Comparison of ENCODE assay signal across 2 cellular contexts in the genomic region with DNA sequence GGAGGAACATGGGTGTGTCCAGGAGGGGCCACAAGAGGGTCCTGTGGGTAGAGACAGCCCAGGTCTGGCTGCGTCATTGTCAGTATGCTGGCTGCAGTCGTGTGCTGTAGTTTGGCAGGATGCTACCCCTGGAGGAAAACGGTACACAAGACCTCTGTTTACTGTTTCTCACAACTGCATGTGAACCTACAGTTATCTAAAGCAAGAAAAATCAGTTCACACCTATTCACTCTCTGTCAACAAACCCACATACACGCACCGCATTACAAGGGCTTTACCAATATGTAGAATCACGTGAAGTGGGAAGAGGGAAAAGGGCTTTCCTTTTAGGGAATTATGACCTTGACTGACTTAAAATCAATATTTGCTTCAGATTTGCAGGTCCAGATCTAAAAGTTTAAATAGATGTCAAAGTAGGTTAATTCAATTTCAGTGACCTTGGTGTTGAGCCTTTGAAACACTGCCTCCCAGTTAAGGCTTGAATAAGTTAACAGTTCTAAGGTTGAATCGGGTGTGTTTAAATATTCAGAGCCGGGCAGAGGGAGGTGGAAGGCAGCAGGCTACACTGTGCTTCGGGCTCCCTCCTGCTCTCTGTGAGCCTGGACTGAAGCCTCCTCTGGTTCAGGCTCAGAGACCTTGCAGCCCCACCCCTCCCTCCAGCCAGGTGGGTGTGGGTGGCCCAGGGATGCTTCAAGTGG.
TF ChIP-seq lines count a peak whose summit lies in the region.

No MANE protein-coding gene starts in this region.

TF ChIP-seq in GM23338, 12 proteins besides CTCF, POLR2A, EP300 and RAD21:
- TF ChIP-seq, protein P1, sequence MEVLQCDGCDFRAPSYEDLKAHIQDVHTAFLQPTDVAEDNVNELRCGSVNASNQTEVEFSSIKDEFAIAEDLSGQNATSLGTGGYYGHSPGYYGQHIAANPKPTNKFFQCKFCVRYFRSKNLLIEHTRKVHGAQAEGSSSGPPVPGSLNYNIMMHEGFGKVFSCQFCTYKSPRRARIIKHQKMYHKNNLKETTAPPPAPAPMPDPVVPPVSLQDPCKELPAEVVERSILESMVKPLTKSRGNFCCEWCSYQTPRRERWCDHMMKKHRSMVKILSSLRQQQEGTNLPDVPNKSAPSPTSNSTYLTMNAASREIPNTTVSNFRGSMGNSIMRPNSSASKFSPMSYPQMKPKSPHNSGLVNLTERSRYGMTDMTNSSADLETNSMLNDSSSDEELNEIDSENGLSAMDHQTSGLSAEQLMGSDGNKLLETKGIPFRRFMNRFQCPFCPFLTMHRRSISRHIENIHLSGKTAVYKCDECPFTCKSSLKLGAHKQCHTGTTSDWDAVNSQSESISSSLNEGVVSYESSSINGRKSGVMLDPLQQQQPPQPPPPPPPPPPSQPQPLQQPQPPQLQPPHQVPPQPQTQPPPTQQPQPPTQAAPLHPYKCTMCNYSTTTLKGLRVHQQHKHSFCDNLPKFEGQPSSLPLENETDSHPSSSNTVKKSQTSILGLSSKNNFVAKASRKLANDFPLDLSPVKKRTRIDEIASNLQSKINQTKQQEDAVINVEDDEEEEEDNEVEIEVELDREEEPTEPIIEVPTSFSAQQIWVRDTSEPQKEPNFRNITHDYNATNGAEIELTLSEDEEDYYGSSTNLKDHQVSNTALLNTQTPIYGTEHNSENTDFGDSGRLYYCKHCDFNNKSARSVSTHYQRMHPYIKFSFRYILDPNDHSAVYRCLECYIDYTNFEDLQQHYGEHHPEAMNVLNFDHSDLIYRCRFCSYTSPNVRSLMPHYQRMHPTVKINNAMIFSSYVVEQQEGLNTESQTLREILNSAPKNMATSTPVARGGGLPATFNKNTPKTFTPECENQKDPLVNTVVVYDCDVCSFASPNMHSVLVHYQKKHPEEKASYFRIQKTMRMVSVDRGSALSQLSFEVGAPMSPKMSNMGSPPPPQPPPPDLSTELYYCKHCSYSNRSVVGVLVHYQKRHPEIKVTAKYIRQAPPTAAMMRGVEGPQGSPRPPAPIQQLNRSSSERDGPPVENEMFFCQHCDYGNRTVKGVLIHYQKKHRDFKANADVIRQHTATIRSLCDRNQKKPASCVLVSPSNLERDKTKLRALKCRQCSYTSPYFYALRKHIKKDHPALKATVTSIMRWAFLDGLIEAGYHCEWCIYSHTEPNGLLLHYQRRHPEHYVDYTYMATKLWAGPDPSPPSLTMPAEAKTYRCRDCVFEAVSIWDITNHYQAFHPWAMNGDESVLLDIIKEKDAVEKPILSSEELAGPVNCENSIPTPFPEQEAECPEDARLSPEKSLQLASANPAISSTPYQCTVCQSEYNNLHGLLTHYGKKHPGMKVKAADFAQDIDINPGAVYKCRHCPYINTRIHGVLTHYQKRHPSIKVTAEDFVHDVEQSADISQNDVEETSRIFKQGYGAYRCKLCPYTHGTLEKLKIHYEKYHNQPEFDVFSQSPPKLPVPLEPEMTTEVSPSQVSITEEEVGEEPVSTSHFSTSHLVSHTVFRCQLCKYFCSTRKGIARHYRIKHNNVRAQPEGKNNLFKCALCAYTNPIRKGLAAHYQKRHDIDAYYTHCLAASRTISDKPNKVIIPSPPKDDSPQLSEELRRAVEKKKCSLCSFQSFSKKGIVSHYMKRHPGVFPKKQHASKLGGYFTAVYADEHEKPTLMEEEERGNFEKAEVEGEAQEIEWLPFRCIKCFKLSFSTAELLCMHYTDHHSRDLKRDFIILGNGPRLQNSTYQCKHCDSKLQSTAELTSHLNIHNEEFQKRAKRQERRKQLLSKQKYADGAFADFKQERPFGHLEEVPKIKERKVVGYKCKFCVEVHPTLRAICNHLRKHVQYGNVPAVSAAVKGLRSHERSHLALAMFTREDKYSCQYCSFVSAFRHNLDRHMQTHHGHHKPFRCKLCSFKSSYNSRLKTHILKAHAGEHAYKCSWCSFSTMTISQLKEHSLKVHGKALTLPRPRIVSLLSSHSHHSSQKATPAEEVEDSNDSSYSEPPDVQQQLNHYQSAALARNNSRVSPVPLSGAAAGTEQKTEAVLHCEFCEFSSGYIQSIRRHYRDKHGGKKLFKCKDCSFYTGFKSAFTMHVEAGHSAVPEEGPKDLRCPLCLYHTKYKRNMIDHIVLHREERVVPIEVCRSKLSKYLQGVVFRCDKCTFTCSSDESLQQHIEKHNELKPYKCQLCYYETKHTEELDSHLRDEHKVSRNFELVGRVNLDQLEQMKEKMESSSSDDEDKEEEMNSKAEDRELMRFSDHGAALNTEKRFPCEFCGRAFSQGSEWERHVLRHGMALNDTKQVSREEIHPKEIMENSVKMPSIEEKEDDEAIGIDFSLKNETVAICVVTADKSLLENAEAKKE (CRISPR knock-in tag; IDR thresholded peaks at IDR 0.05), result no peak
- no peak for TF ChIP-seq STAT1 (IDR thresholded peaks at IDR 0.05; ENCODE audit: unreplicated experiment)
- TF ChIP-seq, protein P2, sequence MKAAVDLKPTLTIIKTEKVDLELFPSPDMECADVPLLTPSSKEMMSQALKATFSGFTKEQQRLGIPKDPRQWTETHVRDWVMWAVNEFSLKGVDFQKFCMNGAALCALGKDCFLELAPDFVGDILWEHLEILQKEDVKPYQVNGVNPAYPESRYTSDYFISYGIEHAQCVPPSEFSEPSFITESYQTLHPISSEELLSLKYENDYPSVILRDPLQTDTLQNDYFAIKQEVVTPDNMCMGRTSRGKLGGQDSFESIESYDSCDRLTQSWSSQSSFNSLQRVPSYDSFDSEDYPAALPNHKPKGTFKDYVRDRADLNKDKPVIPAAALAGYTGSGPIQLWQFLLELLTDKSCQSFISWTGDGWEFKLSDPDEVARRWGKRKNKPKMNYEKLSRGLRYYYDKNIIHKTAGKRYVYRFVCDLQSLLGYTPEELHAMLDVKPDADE (IDR thresholded peaks at IDR 0.05), result no peak
- no peak for TF ChIP-seq ZNF331 (CRISPR knock-in tag; IDR thresholded peaks at IDR 0.05; ENCODE audit: low read depth)
- TF ChIP-seq ZNF114 (CRISPR knock-in tag; IDR thresholded peaks at IDR 0.05), result no peak
- TF ChIP-seq POLR2AphosphoS5 (IDR thresholded peaks at IDR 0.05; ENCODE audit: low read depth), result no peak
- no peak for TF ChIP-seq NANOG (IDR thresholded peaks at IDR 0.05; ENCODE audit: borderline replicate concordance)

TF ChIP-seq in HepG2, 621 proteins besides CTCF, POLR2A, EP300 and RAD21 (continues in another document):
- TF ChIP-seq, protein P3, sequence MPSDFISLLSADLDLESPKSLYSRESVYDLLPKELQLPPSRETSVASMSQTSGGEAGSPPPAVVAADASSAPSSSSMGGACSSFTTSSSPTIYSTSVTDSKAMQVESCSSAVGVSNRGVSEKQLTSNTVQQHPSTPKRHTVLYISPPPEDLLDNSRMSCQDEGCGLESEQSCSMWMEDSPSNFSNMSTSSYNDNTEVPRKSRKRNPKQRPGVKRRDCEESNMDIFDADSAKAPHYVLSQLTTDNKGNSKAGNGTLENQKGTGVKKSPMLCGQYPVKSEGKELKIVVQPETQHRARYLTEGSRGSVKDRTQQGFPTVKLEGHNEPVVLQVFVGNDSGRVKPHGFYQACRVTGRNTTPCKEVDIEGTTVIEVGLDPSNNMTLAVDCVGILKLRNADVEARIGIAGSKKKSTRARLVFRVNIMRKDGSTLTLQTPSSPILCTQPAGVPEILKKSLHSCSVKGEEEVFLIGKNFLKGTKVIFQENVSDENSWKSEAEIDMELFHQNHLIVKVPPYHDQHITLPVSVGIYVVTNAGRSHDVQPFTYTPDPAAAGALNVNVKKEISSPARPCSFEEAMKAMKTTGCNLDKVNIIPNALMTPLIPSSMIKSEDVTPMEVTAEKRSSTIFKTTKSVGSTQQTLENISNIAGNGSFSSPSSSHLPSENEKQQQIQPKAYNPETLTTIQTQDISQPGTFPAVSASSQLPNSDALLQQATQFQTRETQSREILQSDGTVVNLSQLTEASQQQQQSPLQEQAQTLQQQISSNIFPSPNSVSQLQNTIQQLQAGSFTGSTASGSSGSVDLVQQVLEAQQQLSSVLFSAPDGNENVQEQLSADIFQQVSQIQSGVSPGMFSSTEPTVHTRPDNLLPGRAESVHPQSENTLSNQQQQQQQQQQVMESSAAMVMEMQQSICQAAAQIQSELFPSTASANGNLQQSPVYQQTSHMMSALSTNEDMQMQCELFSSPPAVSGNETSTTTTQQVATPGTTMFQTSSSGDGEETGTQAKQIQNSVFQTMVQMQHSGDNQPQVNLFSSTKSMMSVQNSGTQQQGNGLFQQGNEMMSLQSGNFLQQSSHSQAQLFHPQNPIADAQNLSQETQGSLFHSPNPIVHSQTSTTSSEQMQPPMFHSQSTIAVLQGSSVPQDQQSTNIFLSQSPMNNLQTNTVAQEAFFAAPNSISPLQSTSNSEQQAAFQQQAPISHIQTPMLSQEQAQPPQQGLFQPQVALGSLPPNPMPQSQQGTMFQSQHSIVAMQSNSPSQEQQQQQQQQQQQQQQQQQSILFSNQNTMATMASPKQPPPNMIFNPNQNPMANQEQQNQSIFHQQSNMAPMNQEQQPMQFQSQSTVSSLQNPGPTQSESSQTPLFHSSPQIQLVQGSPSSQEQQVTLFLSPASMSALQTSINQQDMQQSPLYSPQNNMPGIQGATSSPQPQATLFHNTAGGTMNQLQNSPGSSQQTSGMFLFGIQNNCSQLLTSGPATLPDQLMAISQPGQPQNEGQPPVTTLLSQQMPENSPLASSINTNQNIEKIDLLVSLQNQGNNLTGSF (CRISPR knock-in tag; IDR thresholded peaks at IDR 0.05), result no peak
- TF ChIP-seq CREB1 (IDR thresholded peaks at IDR 0.05), result no peak
- peak; percentile 65 for TF ChIP-seq CREB1 (CRISPR knock-in tag; IDR thresholded peaks at IDR 0.05)
- TF ChIP-seq ZFP36L2 (CRISPR knock-in tag; IDR thresholded peaks at IDR 0.05), result no peak
- no peak for TF ChIP-seq AKAP8 (CRISPR knock-in tag; IDR thresholded peaks at IDR 0.05)
- TF ChIP-seq, protein P4, sequence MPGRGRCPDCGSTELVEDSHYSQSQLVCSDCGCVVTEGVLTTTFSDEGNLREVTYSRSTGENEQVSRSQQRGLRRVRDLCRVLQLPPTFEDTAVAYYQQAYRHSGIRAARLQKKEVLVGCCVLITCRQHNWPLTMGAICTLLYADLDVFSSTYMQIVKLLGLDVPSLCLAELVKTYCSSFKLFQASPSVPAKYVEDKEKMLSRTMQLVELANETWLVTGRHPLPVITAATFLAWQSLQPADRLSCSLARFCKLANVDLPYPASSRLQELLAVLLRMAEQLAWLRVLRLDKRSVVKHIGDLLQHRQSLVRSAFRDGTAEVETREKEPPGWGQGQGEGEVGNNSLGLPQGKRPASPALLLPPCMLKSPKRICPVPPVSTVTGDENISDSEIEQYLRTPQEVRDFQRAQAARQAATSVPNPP (CRISPR knock-in tag; IDR thresholded peaks at IDR 0.05), result no peak
- peak; percentile 99 for TF ChIP-seq TBX2 (CRISPR knock-in tag; IDR thresholded peaks at IDR 0.05; ENCODE audit: borderline replicate concordance)
- no peak for TF ChIP-seq ZNF772 (CRISPR knock-in tag; IDR thresholded peaks at IDR 0.05)
- TF ChIP-seq PTBP1 (IDR thresholded peaks at IDR 0.05; ENCODE audit: low read depth, low read length, poor library complexity, severe bottlenecking), result no peak
- TF ChIP-seq ARNT2 (CRISPR knock-in tag; IDR thresholded peaks at IDR 0.05; ENCODE audit: low read depth), result no peak
- no peak for TF ChIP-seq ZNF451 (CRISPR knock-in tag; IDR thresholded peaks at IDR 0.05)
- no peak for TF ChIP-seq ZNF709 (CRISPR knock-in tag; IDR thresholded peaks at IDR 0.05)
- no peak for TF ChIP-seq ZNF20 (CRISPR knock-in tag; IDR thresholded peaks at IDR 0.05)
- TF ChIP-seq PCBP2 (optimal IDR thresholded peaks at IDR 0.05; ENCODE audit: low read depth, low read length, poor library complexity, severe bottlenecking), result no peak
- no peak for TF ChIP-seq ZNF616 (CRISPR knock-in tag; IDR thresholded peaks at IDR 0.05; ENCODE audit: low read depth)
- TF ChIP-seq ZNF720 (CRISPR knock-in tag; IDR thresholded peaks at IDR 0.05), result no peak
- no peak for TF ChIP-seq NFRKB (IDR thresholded peaks at IDR 0.05)
- TF ChIP-seq, protein P5, sequence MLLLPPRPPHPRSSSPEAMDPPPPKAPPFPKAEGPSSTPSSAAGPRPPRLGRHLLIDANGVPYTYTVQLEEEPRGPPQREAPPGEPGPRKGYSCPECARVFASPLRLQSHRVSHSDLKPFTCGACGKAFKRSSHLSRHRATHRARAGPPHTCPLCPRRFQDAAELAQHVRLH (CRISPR knock-in tag; IDR thresholded peaks at IDR 0.05; ENCODE audit: borderline replicate concordance, low read depth), result no peak
- no peak for TF ChIP-seq FOXK2 (IDR thresholded peaks at IDR 0.05)
- 0 out of 2 replicates have a peak, but pooled peaks have one; percentile 27 for TF ChIP-seq ETV5 (CRISPR knock-in tag; IDR thresholded peaks at IDR 0.05; ENCODE audit: borderline replicate concordance)
- TF ChIP-seq, protein P6, sequence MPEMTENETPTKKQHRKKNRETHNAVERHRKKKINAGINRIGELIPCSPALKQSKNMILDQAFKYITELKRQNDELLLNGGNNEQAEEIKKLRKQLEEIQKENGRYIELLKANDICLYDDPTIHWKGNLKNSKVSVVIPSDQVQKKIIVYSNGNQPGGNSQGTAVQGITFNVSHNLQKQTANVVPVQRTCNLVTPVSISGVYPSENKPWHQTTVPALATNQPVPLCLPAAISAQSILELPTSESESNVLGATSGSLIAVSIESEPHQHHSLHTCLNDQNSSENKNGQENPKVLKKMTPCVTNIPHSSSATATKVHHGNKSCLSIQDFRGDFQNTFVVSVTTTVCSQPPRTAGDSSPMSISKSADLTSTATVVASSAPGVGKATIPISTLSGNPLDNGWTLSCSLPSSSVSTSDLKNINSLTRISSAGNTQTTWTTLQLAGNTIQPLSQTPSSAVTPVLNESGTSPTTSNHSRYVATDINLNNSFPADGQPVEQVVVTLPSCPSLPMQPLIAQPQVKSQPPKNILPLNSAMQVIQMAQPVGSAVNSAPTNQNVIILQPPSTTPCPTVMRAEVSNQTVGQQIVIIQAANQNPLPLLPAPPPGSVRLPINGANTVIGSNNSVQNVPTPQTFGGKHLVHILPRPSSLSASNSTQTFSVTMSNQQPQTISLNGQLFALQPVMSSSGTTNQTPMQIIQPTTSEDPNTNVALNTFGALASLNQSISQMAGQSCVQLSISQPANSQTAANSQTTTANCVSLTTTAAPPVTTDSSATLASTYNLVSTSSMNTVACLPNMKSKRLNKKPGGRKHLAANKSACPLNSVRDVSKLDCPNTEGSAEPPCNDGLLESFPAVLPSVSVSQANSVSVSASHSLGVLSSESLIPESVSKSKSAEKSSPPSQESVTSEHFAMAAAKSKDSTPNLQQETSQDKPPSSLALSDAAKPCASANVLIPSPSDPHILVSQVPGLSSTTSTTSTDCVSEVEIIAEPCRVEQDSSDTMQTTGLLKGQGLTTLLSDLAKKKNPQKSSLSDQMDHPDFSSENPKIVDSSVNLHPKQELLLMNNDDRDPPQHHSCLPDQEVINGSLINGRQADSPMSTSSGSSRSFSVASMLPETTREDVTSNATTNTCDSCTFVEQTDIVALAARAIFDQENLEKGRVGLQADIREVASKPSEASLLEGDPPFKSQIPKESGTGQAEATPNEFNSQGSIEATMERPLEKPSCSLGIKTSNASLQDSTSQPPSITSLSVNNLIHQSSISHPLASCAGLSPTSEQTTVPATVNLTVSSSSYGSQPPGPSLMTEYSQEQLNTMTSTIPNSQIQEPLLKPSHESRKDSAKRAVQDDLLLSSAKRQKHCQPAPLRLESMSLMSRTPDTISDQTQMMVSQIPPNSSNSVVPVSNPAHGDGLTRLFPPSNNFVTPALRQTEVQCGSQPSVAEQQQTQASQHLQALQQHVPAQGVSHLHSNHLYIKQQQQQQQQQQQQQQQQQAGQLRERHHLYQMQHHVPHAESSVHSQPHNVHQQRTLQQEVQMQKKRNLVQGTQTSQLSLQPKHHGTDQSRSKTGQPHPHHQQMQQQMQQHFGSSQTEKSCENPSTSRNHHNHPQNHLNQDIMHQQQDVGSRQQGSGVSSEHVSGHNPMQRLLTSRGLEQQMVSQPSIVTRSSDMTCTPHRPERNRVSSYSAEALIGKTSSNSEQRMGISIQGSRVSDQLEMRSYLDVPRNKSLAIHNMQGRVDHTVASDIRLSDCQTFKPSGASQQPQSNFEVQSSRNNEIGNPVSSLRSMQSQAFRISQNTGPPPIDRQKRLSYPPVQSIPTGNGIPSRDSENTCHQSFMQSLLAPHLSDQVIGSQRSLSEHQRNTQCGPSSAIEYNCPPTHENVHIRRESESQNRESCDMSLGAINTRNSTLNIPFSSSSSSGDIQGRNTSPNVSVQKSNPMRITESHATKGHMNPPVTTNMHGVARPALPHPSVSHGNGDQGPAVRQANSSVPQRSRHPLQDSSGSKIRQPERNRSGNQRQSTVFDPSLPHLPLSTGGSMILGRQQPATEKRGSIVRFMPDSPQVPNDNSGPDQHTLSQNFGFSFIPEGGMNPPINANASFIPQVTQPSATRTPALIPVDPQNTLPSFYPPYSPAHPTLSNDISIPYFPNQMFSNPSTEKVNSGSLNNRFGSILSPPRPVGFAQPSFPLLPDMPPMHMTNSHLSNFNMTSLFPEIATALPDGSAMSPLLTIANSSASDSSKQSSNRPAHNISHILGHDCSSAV (CRISPR knock-in tag; IDR thresholded peaks at IDR 0.05; ENCODE audit: borderline replicate concordance), result no peak
